ENCODE assay signal across 8 cellular contexts in genomic region chr2:240913810-240914644, GRCh38. TPM values are rescaled to one million over a fixed set of nuclear protein-coding genes. Genes with fewer than 3 reads are reported as not detected.
DNase-seq lines count a peak whose midpoint lies in the region; TF ChIP-seq lines count a peak whose summit lies in the region.

No MANE protein-coding gene starts in this region.

- H3K4me3 ChIP-seq in HEK293 (ENCODE audit: low read depth, low read length) (no peak overlapping the region), SU-DHL-6 (ENCODE audit: insufficient read depth, low read length, poor library complexity, severe bottlenecking) (no peak overlapping the region), ascending aorta (peak overlapping the region in 1 of 2 donors; percentile 20)

- H3K27me3 ChIP-seq in SU-DHL-6 (ENCODE audit: low read length): no peaks in the 10 kb centered on the region
- no peaks in the 10 kb centered on the region for H3K27me3 ChIP-seq in ascending aorta

- peak; percentile 89 for TF ChIP-seq CTCF in HEK293 (tag by site-specific recombination; IDR thresholded peaks at IDR 0.05)
- peak; percentile 82 for TF ChIP-seq CTCF in SU-DHL-6 (IDR thresholded peaks at IDR 0.05; ENCODE audit: insufficient read depth, low read length, poor library complexity, severe bottlenecking)
- TF ChIP-seq CTCF in ascending aorta (IDR thresholded peaks at IDR 0.05): peak; percentile 70 to 92 (median 92)

- H3K9me3 ChIP-seq in HEK293 (ENCODE audit: control insufficient read depth, insufficient read depth, low read depth, low read length): no peaks in the 10 kb centered on the region
- H3K9me3 ChIP-seq in SU-DHL-6 (ENCODE audit: insufficient read depth, low read length): no peaks in the 10 kb centered on the region
- no peaks in the 10 kb centered on the region for H3K9me3 ChIP-seq in ascending aorta

- H3K9ac ChIP-seq in SU-DHL-6 (ENCODE audit: low read length): no peak overlapping the region

- H3F3A ChIP-seq in SU-DHL-6 (ENCODE audit: insufficient read depth): no peaks in the 10 kb centered on the region

- H3K27ac ChIP-seq in HEK293 (ENCODE audit: extremely low read depth, low read depth, low read length) (no peak overlapping the region), SU-DHL-6 (ENCODE audit: low read depth, low read length) (no peak overlapping the region), ascending aorta (peak overlapping the region in 1 of 2 donors; percentile 18)

- POLR2A ChIA-PET in HEK293 (lab: Yijun Ruan, JAX): interaction anchor here (0.5 to 1.3 kb wide), 2 partner anchors 188 to 437 kb away, joined by 3 to 6 read pairs; partner anchors contain the start of gene MTERF4

- CTCF ChIA-PET in HEK293 (lab: Yijun Ruan, JAX): interaction anchor here (0.6 to 2.1 kb wide), 33 partner anchors 8 to 652 kb away, joined by 3 to 12 read pairs (median 4); partner anchors contain the start of gene CROCC2

- 0 out of 2 replicates have a peak, but pooled peaks cover 2% of the 10 kb centered on the region for H3K4me1 ChIP-seq in HEK293 (ENCODE audit: control insufficient read depth, insufficient read depth, low read length)
- peaks cover 13 to 17% of the 10 kb centered on the region in 2 donors for H3K4me1 ChIP-seq in ascending aorta

- intact Hi-C loops in ascending aorta (cut with DNase I): loop anchor here (2.0 to 5.0 kb wide), 2 partner anchors 188 to 237 kb away; partner anchors contain the start of genes MTERF4 and PPP1R7

- no peaks in the 10 kb centered on the region for H4K20me1 ChIP-seq in SU-DHL-6 (ENCODE audit: low read depth, low read length)

- no peaks in the 10 kb centered on the region for H3K79me2 ChIP-seq in SU-DHL-6 (ENCODE audit: insufficient read depth, low read length)

- DNase-seq in C1 segment of cervical spinal cord (lab: John Stamatoyannopoulos, UW): peak in 10 of 14 donors; percentile 4 to 72 (median 21)
- DNase-seq in ascending aorta (ENCODE audit: low spot score in 2 of 2): peak; percentile 16 to 81
- DNase-seq in hypothalamus (lab: John Stamatoyannopoulos, UW): peak in 37 of 51 donors; percentile 9 to 78 (median 49)
- DNase-seq in stimulated activated CD4-positive, alpha-beta T cell treated with anti-CD3 and anti-CD28 coated beads, Interleukin-15, amount 100 ng/mL, for 1 hour (ENCODE audit: low read depth in 1 of 2, low spot score in 1 of 2): peak; percentile 34 to 54
- no peak for DNase-seq in OCI-M2 (lab: John Stamatoyannopoulos, UW; ENCODE audit: unreplicated experiment)
- DNase-seq in NCI-H187 treated with DMSO at 0.1 percent for 48 hours (lab: John Stamatoyannopoulos, UW): no peak

- no peaks in the 10 kb centered on the region for H3K36me3 ChIP-seq in HEK293 (ENCODE audit: control insufficient read depth in 2 of 2, insufficient read depth in 1 of 2, low read length in 2 of 2)
- no peaks in the 10 kb centered on the region for H3K36me3 ChIP-seq in SU-DHL-6 (ENCODE audit: low read length)
- no peaks in the 10 kb centered on the region for H3K36me3 ChIP-seq in ascending aorta

- H3K4me2 ChIP-seq in SU-DHL-6 (ENCODE audit: low read depth, low read length, poor library complexity, severe bottlenecking): no peak overlapping the region

- no peaks in the 10 kb centered on the region for H3K9me2 ChIP-seq in SU-DHL-6 (replicated peaks; ENCODE audit: insufficient read depth, low read length)

- H2AFZ ChIP-seq in SU-DHL-6 (ENCODE audit: low read depth, low read length, severe bottlenecking): no peak overlapping the region

TF ChIP-seq in HEK293, 187 proteins besides CTCF, POLR2A, EP300 and RAD21 (continues in another document):
- TF ChIP-seq GLIS1 (tag by site-specific recombination; IDR thresholded peaks at IDR 0.05) (no peak), AEBP2 (tag by site-specific recombination; IDR thresholded peaks at IDR 0.05; ENCODE audit: borderline replicate concordance) (no peak), ZNF654 (tag by site-specific recombination; IDR thresholded peaks at IDR 0.05; ENCODE audit: low read depth) (peak; percentile 47), KLF17 (tag by site-specific recombination; IDR thresholded peaks at IDR 0.05) (peak; percentile 31; the same call in 1 of the 2 replicates), IKZF3 (tag by site-specific recombination; IDR thresholded peaks at IDR 0.05) (no peak), KLF8 (tag by site-specific recombination; IDR thresholded peaks at IDR 0.05) (no peak), ZBTB7A (tag by site-specific recombination; IDR thresholded peaks at IDR 0.05; ENCODE audit: low read depth) (peak; percentile 38; the same call in 1 of the 2 replicates), KLF10 (tag by site-specific recombination; IDR thresholded peaks at IDR 0.05) (no peak), SP3 (tag by site-specific recombination; IDR thresholded peaks at IDR 0.05) (no peak), ZNF280C (tag by site-specific recombination; IDR thresholded peaks at IDR 0.05) (no peak), ZNF558 (tag by site-specific recombination; IDR thresholded peaks at IDR 0.05) (no peak), ELK4 (IDR thresholded peaks at IDR 0.05; ENCODE audit: borderline replicate concordance, low read depth, low read length) (no peak), ZNF169 (tag by site-specific recombination; IDR thresholded peaks at IDR 0.05) (no peak), ZNF148 (tag by site-specific recombination; IDR thresholded peaks at IDR 0.05; ENCODE audit: borderline replicate concordance) (no peak), ZSCAN23 (tag by site-specific recombination; IDR thresholded peaks at IDR 0.05) (no peak), ZFP69B (tag by site-specific recombination; IDR thresholded peaks at IDR 0.05) (no peak), ZNF112 (tag by site-specific recombination; IDR thresholded peaks at IDR 0.05) (no peak), KLF1 (tag by site-specific recombination; IDR thresholded peaks at IDR 0.05) (peak; percentile 54; the same call in 1 of the 2 replicates)

RNA-seq across cellular contexts. Expression of gene CROCC2, which starts 7.9 kb away (rescaled TPM):
- total RNA-seq in ascending aorta: 2.9 TPM

RNA-seq across cellular contexts. Expression of gene MAB21L4, which starts 18.1 kb away (rescaled TPM):
- total RNA-seq in ascending aorta: not detected

RNA-seq across cellular contexts. Expression of gene AGXT, which starts 45.4 kb away (rescaled TPM):
- not detected for total RNA-seq in ascending aorta

Comparison
In these comparisons a context has a peak if more than half of its experiments do, and no peak if none do; other contexts are left out.
1. DNase-seq: peak in C1 segment of cervical spinal cord (10 of 14), ascending aorta (2 of 2), hypothalamus (37 of 51) and stimulated activated CD4-positive, alpha-beta T cell treated with anti-CD3 and anti-CD28 coated beads, Interleukin-15, amount 100 ng/mL, for 1 hour (2 of 2); none in OCI-M2 (single experiment) and NCI-H187 treated with DMSO at 0.1 percent for 48 hours (single experiment).
2. Peak in every context shown above with its lines, with median percentiles within 50 percentile points of each other: CTCF ChIP-seq.